In the genomic region with DNA sequence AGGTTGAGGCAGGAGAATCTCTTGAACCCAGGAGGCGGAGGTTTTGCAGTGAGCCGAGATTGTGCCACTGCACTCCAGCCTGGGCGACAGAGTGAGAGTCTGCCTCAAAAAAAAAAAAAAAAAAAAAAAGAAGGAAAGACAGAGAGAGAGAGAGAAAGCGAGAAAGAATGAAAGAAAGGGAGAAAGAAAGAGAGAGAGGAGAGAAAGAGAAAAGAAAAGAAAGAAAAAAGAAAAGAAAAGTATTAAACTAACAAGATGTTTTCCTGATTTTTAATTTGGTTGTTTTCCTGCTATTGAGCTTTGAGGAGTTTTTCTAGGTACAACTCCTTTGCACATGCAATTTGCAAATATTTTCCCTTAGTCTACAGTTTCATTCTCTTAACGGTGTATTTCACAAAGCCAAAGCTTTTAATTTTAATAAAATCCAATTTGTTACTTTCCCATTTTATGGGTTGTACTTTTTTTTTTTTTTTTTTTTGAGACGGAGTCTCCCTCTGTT, we compare ENCODE assay signal across 3 cellular contexts.
TF ChIP-seq lines count a peak whose summit lies in the region.

No MANE protein-coding gene starts in this region.

TF ChIP-seq in HEK293, 187 proteins besides CTCF, POLR2A, EP300 and RAD21:
- TF ChIP-seq ZNF239 (tag by site-specific recombination; IDR thresholded peaks at IDR 0.05) (no peak), ZNF626 (tag by site-specific recombination; IDR thresholded peaks at IDR 0.05) (no peak), ZNF391 (tag by site-specific recombination; IDR thresholded peaks at IDR 0.05; ENCODE audit: borderline replicate concordance, low read depth) (no peak), GLIS1 (tag by site-specific recombination; IDR thresholded peaks at IDR 0.05) (no peak), PRDM1 (tag by site-specific recombination; IDR thresholded peaks at IDR 0.05) (peak; percentile 97), KLF9 (tag by site-specific recombination; IDR thresholded peaks at IDR 0.05; ENCODE audit: low read depth) (no peak), ZSCAN16 (tag by site-specific recombination; IDR thresholded peaks at IDR 0.05) (no peak)
- TF ChIP-seq, protein P1, sequence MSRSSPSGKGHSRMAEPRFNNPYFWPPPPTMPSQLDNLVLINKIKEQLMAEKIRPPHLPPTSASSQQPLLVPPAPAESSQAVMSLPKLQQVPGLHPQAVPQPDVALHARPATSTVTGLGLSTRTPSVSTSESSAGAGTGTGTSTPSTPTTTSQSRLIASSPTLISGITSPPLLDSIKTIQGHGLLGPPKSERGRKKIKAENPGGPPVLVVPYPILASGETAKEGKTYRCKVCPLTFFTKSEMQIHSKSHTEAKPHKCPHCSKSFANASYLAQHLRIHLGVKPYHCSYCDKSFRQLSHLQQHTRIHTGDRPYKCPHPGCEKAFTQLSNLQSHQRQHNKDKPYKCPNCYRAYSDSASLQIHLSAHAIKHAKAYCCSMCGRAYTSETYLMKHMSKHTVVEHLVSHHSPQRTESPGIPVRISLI (tag by site-specific recombination; IDR thresholded peaks at IDR 0.05): 0 out of 2 replicates have a peak, but pooled peaks have one; percentile 30
- TF ChIP-seq, protein P2, sequence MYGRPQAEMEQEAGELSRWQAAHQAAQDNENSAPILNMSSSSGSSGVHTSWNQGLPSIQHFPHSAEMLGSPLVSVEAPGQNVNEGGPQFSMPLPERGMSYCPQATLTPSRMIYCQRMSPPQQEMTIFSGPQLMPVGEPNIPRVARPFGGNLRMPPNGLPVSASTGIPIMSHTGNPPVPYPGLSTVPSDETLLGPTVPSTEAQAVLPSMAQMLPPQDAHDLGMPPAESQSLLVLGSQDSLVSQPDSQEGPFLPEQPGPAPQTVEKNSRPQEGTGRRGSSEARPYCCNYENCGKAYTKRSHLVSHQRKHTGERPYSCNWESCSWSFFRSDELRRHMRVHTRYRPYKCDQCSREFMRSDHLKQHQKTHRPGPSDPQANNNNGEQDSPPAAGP (tag by site-specific recombination; IDR thresholded peaks at IDR 0.05): no peak

TF ChIP-seq in K562, 482 proteins besides CTCF, POLR2A, EP300 and RAD21:
- no peak for TF ChIP-seq MYC (IDR thresholded peaks at IDR 0.05; ENCODE audit: low read depth, low read length)
- no peak for TF ChIP-seq MYC (CRISPR knock-in tag; IDR thresholded peaks at IDR 0.05; ENCODE audit: borderline replicate concordance, low read depth)
- TF ChIP-seq, protein P3, sequence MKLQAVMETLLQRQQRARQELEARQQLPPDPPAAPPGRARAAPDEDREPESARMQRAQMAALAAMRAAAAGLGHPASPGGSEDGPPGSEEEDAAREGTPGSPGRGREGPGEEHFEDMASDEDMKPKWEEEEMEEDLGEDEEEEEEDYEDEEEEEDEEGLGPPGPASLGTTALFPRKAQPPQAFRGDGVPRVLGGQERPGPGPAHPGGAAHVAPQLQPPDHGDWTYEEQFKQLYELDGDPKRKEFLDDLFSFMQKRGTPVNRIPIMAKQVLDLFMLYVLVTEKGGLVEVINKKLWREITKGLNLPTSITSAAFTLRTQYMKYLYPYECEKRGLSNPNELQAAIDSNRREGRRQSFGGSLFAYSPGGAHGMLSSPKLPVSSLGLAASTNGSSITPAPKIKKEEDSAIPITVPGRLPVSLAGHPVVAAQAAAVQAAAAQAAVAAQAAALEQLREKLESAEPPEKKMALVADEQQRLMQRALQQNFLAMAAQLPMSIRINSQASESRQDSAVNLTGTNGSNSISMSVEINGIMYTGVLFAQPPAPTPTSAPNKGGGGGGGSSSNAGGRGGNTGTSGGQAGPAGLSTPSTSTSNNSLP (IDR thresholded peaks at IDR 0.05; ENCODE audit: borderline replicate concordance, low read depth, low read length): no peak
- TF ChIP-seq U2AF1 (optimal IDR thresholded peaks at IDR 0.05; ENCODE audit: low read depth, low read length): peak; percentile 90
- TF ChIP-seq, protein P4, sequence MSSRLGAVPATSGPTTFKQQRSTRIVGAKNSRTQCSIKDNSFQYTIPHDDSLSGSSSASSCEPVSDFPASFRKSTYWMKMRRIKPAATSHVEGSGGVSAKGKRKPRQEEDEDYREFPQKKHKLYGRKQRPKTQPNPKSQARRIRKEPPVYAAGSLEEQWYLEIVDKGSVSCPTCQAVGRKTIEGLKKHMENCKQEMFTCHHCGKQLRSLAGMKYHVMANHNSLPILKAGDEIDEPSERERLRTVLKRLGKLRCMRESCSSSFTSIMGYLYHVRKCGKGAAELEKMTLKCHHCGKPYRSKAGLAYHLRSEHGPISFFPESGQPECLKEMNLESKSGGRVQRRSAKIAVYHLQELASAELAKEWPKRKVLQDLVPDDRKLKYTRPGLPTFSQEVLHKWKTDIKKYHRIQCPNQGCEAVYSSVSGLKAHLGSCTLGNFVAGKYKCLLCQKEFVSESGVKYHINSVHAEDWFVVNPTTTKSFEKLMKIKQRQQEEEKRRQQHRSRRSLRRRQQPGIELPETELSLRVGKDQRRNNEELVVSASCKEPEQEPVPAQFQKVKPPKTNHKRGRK (tag; IDR thresholded peaks at IDR 0.05): peak; percentile 93

TF ChIP-seq in WTC11, 78 proteins besides CTCF, POLR2A, EP300 and RAD21:
- no peak for TF ChIP-seq SMAD4 (CRISPR knock-in tag; IDR thresholded peaks at IDR 0.05)
- TF ChIP-seq, protein P5, sequence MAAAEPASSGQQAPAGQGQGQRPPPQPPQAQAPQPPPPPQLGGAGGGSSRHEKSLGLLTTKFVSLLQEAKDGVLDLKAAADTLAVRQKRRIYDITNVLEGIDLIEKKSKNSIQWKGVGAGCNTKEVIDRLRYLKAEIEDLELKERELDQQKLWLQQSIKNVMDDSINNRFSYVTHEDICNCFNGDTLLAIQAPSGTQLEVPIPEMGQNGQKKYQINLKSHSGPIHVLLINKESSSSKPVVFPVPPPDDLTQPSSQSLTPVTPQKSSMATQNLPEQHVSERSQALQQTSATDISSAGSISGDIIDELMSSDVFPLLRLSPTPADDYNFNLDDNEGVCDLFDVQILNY (CRISPR knock-in tag; IDR thresholded peaks at IDR 0.05): no peak
- TF ChIP-seq NFE2L1 (CRISPR knock-in tag; IDR thresholded peaks at IDR 0.05): no peak
- TF ChIP-seq, protein P6, sequence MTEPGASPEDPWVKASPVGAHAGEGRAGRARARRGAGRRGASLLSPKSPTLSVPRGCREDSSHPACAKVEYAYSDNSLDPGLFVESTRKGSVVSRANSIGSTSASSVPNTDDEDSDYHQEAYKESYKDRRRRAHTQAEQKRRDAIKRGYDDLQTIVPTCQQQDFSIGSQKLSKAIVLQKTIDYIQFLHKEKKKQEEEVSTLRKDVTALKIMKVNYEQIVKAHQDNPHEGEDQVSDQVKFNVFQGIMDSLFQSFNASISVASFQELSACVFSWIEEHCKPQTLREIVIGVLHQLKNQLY (CRISPR knock-in tag; IDR thresholded peaks at IDR 0.05): no peak
- no peak for TF ChIP-seq GRHL2 (CRISPR knock-in tag; IDR thresholded peaks at IDR 0.05; ENCODE audit: insufficient replicate concordance, severe bottlenecking)
- no peak for TF ChIP-seq NR2C2 (CRISPR knock-in tag; IDR thresholded peaks at IDR 0.05)
- TF ChIP-seq JAZF1 (CRISPR knock-in tag; IDR thresholded peaks at IDR 0.05): no peak
- TF ChIP-seq ATF1 (CRISPR knock-in tag; IDR thresholded peaks at IDR 0.05): no peak
- TF ChIP-seq ZNF121 (CRISPR knock-in tag; IDR thresholded peaks at IDR 0.05): no peak
- TF ChIP-seq, protein P7, sequence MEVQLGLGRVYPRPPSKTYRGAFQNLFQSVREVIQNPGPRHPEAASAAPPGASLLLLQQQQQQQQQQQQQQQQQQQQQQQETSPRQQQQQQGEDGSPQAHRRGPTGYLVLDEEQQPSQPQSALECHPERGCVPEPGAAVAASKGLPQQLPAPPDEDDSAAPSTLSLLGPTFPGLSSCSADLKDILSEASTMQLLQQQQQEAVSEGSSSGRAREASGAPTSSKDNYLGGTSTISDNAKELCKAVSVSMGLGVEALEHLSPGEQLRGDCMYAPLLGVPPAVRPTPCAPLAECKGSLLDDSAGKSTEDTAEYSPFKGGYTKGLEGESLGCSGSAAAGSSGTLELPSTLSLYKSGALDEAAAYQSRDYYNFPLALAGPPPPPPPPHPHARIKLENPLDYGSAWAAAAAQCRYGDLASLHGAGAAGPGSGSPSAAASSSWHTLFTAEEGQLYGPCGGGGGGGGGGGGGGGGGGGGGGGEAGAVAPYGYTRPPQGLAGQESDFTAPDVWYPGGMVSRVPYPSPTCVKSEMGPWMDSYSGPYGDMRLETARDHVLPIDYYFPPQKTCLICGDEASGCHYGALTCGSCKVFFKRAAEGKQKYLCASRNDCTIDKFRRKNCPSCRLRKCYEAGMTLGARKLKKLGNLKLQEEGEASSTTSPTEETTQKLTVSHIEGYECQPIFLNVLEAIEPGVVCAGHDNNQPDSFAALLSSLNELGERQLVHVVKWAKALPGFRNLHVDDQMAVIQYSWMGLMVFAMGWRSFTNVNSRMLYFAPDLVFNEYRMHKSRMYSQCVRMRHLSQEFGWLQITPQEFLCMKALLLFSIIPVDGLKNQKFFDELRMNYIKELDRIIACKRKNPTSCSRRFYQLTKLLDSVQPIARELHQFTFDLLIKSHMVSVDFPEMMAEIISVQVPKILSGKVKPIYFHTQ (CRISPR knock-in tag; IDR thresholded peaks at IDR 0.05): no peak
- TF ChIP-seq, protein P8, sequence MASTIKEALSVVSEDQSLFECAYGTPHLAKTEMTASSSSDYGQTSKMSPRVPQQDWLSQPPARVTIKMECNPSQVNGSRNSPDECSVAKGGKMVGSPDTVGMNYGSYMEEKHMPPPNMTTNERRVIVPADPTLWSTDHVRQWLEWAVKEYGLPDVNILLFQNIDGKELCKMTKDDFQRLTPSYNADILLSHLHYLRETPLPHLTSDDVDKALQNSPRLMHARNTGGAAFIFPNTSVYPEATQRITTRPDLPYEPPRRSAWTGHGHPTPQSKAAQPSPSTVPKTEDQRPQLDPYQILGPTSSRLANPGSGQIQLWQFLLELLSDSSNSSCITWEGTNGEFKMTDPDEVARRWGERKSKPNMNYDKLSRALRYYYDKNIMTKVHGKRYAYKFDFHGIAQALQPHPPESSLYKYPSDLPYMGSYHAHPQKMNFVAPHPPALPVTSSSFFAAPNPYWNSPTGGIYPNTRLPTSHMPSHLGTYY (CRISPR knock-in tag; IDR thresholded peaks at IDR 0.05): no peak
- no peak for TF ChIP-seq ELF4 (CRISPR knock-in tag; IDR thresholded peaks at IDR 0.05; ENCODE audit: low read depth)
- TF ChIP-seq ZNF423 (CRISPR knock-in tag; IDR thresholded peaks at IDR 0.05): no peak
- TF ChIP-seq IRF2 (CRISPR knock-in tag; IDR thresholded peaks at IDR 0.05; ENCODE audit: borderline replicate concordance, low read depth): no peak
- TF ChIP-seq PRRX2 (CRISPR knock-in tag; IDR thresholded peaks at IDR 0.05): no peak
- TF ChIP-seq, protein P9, sequence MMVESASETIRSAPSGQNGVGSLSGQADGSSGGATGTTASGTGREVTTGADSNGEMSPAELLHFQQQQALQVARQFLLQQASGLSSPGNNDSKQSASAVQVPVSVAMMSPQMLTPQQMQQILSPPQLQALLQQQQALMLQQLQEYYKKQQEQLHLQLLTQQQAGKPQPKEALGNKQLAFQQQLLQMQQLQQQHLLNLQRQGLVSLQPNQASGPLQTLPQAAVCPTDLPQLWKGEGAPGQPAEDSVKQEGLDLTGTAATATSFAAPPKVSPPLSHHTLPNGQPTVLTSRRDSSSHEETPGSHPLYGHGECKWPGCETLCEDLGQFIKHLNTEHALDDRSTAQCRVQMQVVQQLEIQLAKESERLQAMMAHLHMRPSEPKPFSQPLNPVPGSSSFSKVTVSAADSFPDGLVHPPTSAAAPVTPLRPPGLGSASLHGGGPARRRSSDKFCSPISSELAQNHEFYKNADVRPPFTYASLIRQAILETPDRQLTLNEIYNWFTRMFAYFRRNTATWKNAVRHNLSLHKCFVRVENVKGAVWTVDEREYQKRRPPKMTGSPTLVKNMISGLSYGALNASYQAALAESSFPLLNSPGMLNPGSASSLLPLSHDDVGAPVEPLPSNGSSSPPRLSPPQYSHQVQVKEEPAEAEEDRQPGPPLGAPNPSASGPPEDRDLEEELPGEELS (CRISPR knock-in tag; IDR thresholded peaks at IDR 0.05): no peak
- TF ChIP-seq, protein P10, sequence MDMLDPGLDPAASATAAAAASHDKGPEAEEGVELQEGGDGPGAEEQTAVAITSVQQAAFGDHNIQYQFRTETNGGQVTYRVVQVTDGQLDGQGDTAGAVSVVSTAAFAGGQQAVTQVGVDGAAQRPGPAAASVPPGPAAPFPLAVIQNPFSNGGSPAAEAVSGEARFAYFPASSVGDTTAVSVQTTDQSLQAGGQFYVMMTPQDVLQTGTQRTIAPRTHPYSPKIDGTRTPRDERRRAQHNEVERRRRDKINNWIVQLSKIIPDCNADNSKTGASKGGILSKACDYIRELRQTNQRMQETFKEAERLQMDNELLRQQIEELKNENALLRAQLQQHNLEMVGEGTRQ (CRISPR knock-in tag; IDR thresholded peaks at IDR 0.05): no peak
- no peak for TF ChIP-seq FOXJ3 (CRISPR knock-in tag; IDR thresholded peaks at IDR 0.05; ENCODE audit: borderline replicate concordance)
